ENCODE assay signal across 20 cellular contexts in genomic region chrX:67789536-67789935, GRCh38.
DNase-seq lines count a peak whose midpoint lies in the region; ATAC-seq and TF ChIP-seq lines count a peak whose summit lies in the region.
"Had no signal": no experiment of that assay in that cellular context is flagged by ENCODE, and none has a peak within 500 bp of the region (broad histone marks: within the 10 kb centered on the region; RNA-seq: fewer than 3 reads in every experiment).

No MANE protein-coding gene starts in this region.

- peak; percentile 53 for DNase-seq in LNCaP clone FGC (ENCODE audit: low read depth)
- no peak for DNase-seq in ureter (ENCODE audit: low spot score)
- no peak for DNase-seq in NCI-H524 treated with DMSO at 0.1 percent for 48 hours (lab: John Stamatoyannopoulos, UW)
- DNase-seq: AML-193; CD4-positive, alpha-beta memory T cell; CD4-positive, CD25-positive, alpha-beta regulatory T cell; CD8-positive, alpha-beta memory T cell; COR-L47; DMS 273 treated with DMSO at 0.1 percent for 48 hours; DMS153; DMS79; DND-41; EL; GDM1 had no signal

- H3K27ac ChIP-seq in 22Rv1 (peak overlapping the region; percentile 81), C4-2B (peak overlapping the region; percentile 53; the same call in 1 of the 2 replicates)
- H3K27ac ChIP-seq: A549; BLaER1 treated with 17β-estradiol and CSF1 and Interleukin-3, amounts not matched to agents 10 nM and 100 nM had no signal

- no peak overlapping the region for H3K4me3 ChIP-seq in LNCaP clone FGC (ENCODE audit: low read depth, low read length)
- H3K4me3 ChIP-seq: A549; BLaER1 treated with 17β-estradiol and CSF1 and Interleukin-3, amounts not matched to agents 10 nM and 100 nM; GM12878 had no signal

- ATAC-seq in HG03135 (IDR thresholded peaks at IDR 0.05; ENCODE audit: unreplicated experiment), result no peak
- ATAC-seq: A549, GM12878 had no signal

- TF ChIP-seq CTCF in 22Rv1 (IDR thresholded peaks at IDR 0.05) (no peak), C4-2B (conservative IDR thresholded peaks at IDR 0.05) (no peak), LNCaP clone FGC (IDR thresholded peaks at IDR 0.05; ENCODE audit: control insufficient read depth, extremely low read depth, insufficient read depth) (no peak)
